16 cellular contexts compared by ENCODE assay signal in genomic region chr6:34455831-34456230, GRCh38. TPM values are rescaled to one million over a fixed set of nuclear protein-coding genes. Genes with fewer than 3 reads are reported as not detected.
"Had no signal": no experiment of that assay in that cellular context is flagged by ENCODE, and none has a peak within 500 bp of the region (broad histone marks: within the 10 kb centered on the region; RNA-seq: fewer than 3 reads in every experiment).

No MANE protein-coding gene starts in this region.

- H3K4me2 ChIP-seq: smooth muscle cell had no signal

- H3K27me3 ChIP-seq: cardiac muscle cell, esophagus squamous epithelium, transverse colon had no signal

- DNase-seq: activated CD4-positive, alpha-beta T cell treated with anti-CD3 and anti-CD28 coated beads for 4 hours; activated naive CD4-positive, alpha-beta T cell treated with Interleukin-2 at 50 U/mL for 16 hours; esophagus squamous epithelium; foreskin melanocyte; head of caudate nucleus; left colon; naive thymus-derived CD8-positive, alpha-beta T cell; occipital lobe; substantia nigra; transverse colon had no signal

- H3K36me3 Mint-ChIP-seq: stimulated activated memory B cell treated with anti-CD40 and anti-IgM and Interleukin-4, amounts not matched to agents 10 μg/mL and 1 μg/mL and 100 μg/mL, for 72 hours had no signal

- H3K36me3 ChIP-seq: cardiac muscle cell, esophagus squamous epithelium, transverse colon had no signal

- H3K4me1 Mint-ChIP-seq: naive thymus-derived CD8-positive, alpha-beta T cell; stimulated activated memory B cell treated with anti-CD40 and anti-IgM and Interleukin-4, amounts not matched to agents 10 μg/mL and 1 μg/mL and 100 μg/mL, for 72 hours had no signal

- H3K27me3 Mint-ChIP-seq: naive thymus-derived CD8-positive, alpha-beta T cell; stimulated activated memory B cell treated with anti-CD40 and anti-IgM and Interleukin-4, amounts not matched to agents 10 μg/mL and 1 μg/mL and 100 μg/mL, for 72 hours had no signal

- H3K4me1 ChIP-seq: esophagus squamous epithelium, transverse colon had no signal

- H3K4me3 Mint-ChIP-seq: naive thymus-derived CD8-positive, alpha-beta T cell; stimulated activated memory B cell treated with anti-CD40 and anti-IgM and Interleukin-4, amounts not matched to agents 10 μg/mL and 1 μg/mL and 100 μg/mL, for 72 hours had no signal

- ATAC-seq: left colon; naive thymus-derived CD8-positive, alpha-beta T cell; right cardiac atrium; stimulated activated memory B cell treated with anti-CD40 and anti-IgM and Interleukin-4, amounts not matched to agents 10 μg/mL and 1 μg/mL and 100 μg/mL, for 72 hours had no signal

- H3K9me3 ChIP-seq: transverse colon had no signal

- H3K27ac Mint-ChIP-seq: progenitor cell of endocrine pancreas; stimulated activated memory B cell treated with anti-CD40 and anti-IgM and Interleukin-4, amounts not matched to agents 10 μg/mL and 1 μg/mL and 100 μg/mL, for 72 hours had no signal

- H3K27ac ChIP-seq: cardiac muscle cell, esophagus squamous epithelium, transverse colon had no signal

- H3K4me3 ChIP-seq: cardiac muscle cell, esophagus squamous epithelium, smooth muscle cell, transverse colon had no signal

RNA-seq across cellular contexts. Expression of gene PACSIN1, which starts 10.0 kb away (rescaled TPM):
- total RNA-seq: esophagus squamous epithelium, lung microvascular endothelial cell, smooth muscle cell had no signal
- polyA plus RNA-seq: smooth muscle cell had no signal
